ENCODE assay signal across 3 cellular contexts in the genomic region with DNA sequence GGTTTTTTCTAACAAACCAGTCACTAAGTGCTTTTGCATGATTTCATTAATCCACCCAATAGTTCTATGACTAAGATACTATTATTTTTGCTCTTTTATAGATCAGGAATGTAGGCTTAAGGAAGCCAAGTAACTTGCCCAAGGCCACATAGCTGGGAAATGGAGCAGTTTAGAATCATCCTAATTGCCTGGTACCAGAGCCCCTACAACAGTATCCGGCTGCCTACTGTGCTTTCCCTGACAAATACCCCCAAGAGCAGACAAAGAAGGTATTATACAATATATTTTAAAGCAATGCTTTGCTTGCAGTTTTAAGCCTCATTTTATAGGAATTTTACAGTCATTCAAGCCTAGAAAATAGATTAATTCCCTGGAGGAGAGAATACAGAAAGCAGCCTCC.
TF ChIP-seq lines count a peak whose summit lies in the region.

No MANE protein-coding gene starts in this region.

TF ChIP-seq in SK-N-SH treated with all-trans-retinoic acid at 6 μM for 48 hours, 23 proteins besides CTCF, POLR2A, EP300 and RAD21 (continued from another document and continues in another):
- TF ChIP-seq, protein P1, sequence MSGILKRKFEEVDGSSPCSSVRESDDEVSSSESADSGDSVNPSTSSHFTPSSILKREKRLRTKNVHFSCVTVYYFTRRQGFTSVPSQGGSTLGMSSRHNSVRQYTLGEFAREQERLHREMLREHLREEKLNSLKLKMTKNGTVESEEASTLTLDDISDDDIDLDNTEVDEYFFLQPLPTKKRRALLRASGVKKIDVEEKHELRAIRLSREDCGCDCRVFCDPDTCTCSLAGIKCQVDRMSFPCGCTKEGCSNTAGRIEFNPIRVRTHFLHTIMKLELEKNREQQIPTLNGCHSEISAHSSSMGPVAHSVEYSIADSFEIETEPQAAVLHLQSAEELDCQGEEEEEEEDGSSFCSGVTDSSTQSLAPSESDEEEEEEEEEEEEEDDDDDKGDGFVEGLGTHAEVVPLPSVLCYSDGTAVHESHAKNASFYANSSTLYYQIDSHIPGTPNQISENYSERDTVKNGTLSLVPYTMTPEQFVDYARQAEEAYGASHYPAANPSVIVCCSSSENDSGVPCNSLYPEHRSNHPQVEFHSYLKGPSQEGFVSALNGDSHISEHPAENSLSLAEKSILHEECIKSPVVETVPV (CRISPR knock-in tag; IDR thresholded peaks at IDR 0.05), result no peak
- TF ChIP-seq TOX (CRISPR knock-in tag; IDR thresholded peaks at IDR 0.05; ENCODE audit: borderline replicate concordance) (no peak), TCF4 (CRISPR knock-in tag; IDR thresholded peaks at IDR 0.05; ENCODE audit: borderline replicate concordance) (no peak), CSDC2 (CRISPR knock-in tag; IDR thresholded peaks at IDR 0.05) (no peak), RARB (CRISPR knock-in tag; IDR thresholded peaks at IDR 0.05) (no peak), BACH2 (CRISPR knock-in tag; IDR thresholded peaks at IDR 0.05; ENCODE audit: borderline replicate concordance) (no peak), ZNF8 (CRISPR knock-in tag; IDR thresholded peaks at IDR 0.05) (no peak), ZFP3 (CRISPR knock-in tag; IDR thresholded peaks at IDR 0.05) (no peak)
- TF ChIP-seq, protein P2, sequence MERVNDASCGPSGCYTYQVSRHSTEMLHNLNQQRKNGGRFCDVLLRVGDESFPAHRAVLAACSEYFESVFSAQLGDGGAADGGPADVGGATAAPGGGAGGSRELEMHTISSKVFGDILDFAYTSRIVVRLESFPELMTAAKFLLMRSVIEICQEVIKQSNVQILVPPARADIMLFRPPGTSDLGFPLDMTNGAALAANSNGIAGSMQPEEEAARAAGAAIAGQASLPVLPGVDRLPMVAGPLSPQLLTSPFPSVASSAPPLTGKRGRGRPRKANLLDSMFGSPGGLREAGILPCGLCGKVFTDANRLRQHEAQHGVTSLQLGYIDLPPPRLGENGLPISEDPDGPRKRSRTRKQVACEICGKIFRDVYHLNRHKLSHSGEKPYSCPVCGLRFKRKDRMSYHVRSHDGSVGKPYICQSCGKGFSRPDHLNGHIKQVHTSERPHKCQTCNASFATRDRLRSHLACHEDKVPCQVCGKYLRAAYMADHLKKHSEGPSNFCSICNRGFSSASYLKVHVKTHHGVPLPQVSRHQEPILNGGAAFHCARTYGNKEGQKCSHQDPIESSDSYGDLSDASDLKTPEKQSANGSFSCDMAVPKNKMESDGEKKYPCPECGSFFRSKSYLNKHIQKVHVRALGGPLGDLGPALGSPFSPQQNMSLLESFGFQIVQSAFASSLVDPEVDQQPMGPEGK (CRISPR knock-in tag; IDR thresholded peaks at IDR 0.05; ENCODE audit: borderline replicate concordance), result no peak
- TF ChIP-seq, protein P3, sequence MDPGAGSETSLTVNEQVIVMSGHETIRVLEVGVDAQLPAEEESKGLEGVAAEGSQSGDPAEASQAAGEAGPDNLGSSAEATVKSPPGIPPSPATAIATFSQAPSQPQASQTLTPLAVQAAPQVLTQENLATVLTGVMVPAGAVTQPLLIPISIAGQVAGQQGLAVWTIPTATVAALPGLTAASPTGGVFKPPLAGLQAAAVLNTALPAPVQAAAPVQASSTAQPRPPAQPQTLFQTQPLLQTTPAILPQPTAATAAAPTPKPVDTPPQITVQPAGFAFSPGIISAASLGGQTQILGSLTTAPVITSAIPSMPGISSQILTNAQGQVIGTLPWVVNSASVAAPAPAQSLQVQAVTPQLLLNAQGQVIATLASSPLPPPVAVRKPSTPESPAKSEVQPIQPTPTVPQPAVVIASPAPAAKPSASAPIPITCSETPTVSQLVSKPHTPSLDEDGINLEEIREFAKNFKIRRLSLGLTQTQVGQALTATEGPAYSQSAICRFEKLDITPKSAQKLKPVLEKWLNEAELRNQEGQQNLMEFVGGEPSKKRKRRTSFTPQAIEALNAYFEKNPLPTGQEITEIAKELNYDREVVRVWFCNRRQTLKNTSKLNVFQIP (CRISPR knock-in tag; IDR thresholded peaks at IDR 0.05; ENCODE audit: borderline replicate concordance, low read depth), result no peak
- TF ChIP-seq, protein P4, sequence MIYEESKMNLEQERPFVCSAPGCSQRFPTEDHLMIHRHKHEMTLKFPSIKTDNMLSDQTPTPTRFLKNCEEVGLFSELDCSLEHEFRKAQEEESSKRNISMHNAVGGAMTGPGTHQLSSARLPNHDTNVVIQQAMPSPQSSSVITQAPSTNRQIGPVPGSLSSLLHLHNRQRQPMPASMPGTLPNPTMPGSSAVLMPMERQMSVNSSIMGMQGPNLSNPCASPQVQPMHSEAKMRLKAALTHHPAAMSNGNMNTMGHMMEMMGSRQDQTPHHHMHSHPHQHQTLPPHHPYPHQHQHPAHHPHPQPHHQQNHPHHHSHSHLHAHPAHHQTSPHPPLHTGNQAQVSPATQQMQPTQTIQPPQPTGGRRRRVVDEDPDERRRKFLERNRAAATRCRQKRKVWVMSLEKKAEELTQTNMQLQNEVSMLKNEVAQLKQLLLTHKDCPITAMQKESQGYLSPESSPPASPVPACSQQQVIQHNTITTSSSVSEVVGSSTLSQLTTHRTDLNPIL (CRISPR knock-in tag; IDR thresholded peaks at IDR 0.05; ENCODE audit: low read depth), result no peak

TF ChIP-seq in SK-N-SH, 30 proteins besides CTCF, POLR2A, EP300 and RAD21 (continued from another document):
- TF ChIP-seq, protein P5, sequence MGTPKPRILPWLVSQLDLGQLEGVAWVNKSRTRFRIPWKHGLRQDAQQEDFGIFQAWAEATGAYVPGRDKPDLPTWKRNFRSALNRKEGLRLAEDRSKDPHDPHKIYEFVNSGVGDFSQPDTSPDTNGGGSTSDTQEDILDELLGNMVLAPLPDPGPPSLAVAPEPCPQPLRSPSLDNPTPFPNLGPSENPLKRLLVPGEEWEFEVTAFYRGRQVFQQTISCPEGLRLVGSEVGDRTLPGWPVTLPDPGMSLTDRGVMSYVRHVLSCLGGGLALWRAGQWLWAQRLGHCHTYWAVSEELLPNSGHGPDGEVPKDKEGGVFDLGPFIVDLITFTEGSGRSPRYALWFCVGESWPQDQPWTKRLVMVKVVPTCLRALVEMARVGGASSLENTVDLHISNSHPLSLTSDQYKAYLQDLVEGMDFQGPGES (IDR thresholded peaks at IDR 0.05; ENCODE audit: low read depth, low read length), result no peak
- TF ChIP-seq, protein P6, sequence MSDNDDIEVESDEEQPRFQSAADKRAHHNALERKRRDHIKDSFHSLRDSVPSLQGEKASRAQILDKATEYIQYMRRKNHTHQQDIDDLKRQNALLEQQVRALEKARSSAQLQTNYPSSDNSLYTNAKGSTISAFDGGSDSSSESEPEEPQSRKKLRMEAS (IDR thresholded peaks at IDR 0.05; ENCODE audit: low read depth), result no peak
- TF ChIP-seq SIN3A (IDR thresholded peaks at IDR 0.05; ENCODE audit: borderline replicate concordance, low read depth, low read length) (no peak), GATA2 (CRISPR knock-in tag; IDR thresholded peaks at IDR 0.05) (no peak)

TF ChIP-seq in IMR-90, 13 proteins besides CTCF, POLR2A, EP300 and RAD21 (continued from another document):
- TF ChIP-seq, protein P7, sequence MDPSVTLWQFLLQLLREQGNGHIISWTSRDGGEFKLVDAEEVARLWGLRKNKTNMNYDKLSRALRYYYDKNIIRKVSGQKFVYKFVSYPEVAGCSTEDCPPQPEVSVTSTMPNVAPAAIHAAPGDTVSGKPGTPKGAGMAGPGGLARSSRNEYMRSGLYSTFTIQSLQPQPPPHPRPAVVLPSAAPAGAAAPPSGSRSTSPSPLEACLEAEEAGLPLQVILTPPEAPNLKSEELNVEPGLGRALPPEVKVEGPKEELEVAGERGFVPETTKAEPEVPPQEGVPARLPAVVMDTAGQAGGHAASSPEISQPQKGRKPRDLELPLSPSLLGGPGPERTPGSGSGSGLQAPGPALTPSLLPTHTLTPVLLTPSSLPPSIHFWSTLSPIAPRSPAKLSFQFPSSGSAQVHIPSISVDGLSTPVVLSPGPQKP (IDR thresholded peaks at IDR 0.05; ENCODE audit: borderline replicate concordance, low read depth, low read length), result no peak
- no peak for TF ChIP-seq RFX5 (IDR thresholded peaks at IDR 0.05; ENCODE audit: low read depth, low read length)
- TF ChIP-seq, protein P8, sequence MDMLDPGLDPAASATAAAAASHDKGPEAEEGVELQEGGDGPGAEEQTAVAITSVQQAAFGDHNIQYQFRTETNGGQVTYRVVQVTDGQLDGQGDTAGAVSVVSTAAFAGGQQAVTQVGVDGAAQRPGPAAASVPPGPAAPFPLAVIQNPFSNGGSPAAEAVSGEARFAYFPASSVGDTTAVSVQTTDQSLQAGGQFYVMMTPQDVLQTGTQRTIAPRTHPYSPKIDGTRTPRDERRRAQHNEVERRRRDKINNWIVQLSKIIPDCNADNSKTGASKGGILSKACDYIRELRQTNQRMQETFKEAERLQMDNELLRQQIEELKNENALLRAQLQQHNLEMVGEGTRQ (IDR thresholded peaks at IDR 0.05; ENCODE audit: low read depth, low read length), result no peak
- no peak for TF ChIP-seq RCOR1 (IDR thresholded peaks at IDR 0.05; ENCODE audit: insufficient replicate concordance, low read length)
- TF ChIP-seq CHD1 (IDR thresholded peaks at IDR 0.05; ENCODE audit: low read depth, low read length), result no peak
- no peak for TF ChIP-seq BHLHE40 (IDR thresholded peaks at IDR 0.05; ENCODE audit: low read depth, low read length)
- no peak for TF ChIP-seq MXI1 (IDR thresholded peaks at IDR 0.05; ENCODE audit: borderline replicate concordance, low read depth, low read length)
- no peak for TF ChIP-seq CEBPB (IDR thresholded peaks at IDR 0.05; ENCODE audit: low read depth, low read length)
- no peak for TF ChIP-seq MAZ (IDR thresholded peaks at IDR 0.05; ENCODE audit: borderline replicate concordance, low read depth, low read length)
- TF ChIP-seq NFE2L2 (IDR thresholded peaks at IDR 0.05; ENCODE audit: low read depth, low read length), result no peak
- no peak for TF ChIP-seq MAFK (IDR thresholded peaks at IDR 0.05; ENCODE audit: low read depth, low read length)
TF ChIP-seq in IMR-90: peak in this region for 0.
